ENCODE assay signal across 19 cellular contexts in the genomic region with DNA sequence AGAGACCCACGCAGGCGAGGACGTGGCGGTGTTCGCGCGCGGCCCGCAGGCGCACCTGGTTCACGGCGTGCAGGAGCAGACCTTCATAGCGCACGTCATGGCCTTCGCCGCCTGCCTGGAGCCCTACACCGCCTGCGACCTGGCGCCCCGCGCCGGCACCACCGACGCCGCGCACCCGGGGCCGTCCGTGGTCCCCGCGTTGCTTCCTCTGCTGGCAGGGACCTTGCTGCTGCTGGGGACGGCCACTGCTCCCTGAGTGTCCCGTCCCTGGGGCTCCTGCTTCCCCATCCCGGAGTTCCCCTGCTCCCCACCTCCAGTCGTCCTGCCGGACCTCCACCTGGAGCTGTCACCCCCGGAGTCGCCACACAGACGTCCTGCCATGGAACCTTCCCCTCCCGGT. TPM values are rescaled to one million over a fixed set of nuclear protein-coding genes. Genes with fewer than 3 reads are reported as not detected.
"Had no signal": no experiment of that assay in that cellular context is flagged by ENCODE, and none has a peak within 500 bp of the region (broad histone marks: within the 10 kb centered on the region; RNA-seq: fewer than 3 reads in every experiment).

No MANE protein-coding gene starts in this region.

RNA-seq across cellular contexts. Expression of a gene that starts 3.0 kb away (rescaled TPM):
- total RNA-seq: heart left ventricle; kidney epithelial cell; left ventricle myocardium inferior; lower leg skin; lung microvascular endothelial cell; mucosa of gallbladder; natural killer cell treated with Interleukin-12 subunit alpha and Interleukin-12 subunit beta and Interleukin-15 and Interleukin-18, amount 100 ng/mL, for 72 hours; osteocyte; posterior vena cava; psoas muscle; sigmoid colon; spleen; temporal lobe; tibial nerve; uterus had no signal
- polyA plus RNA-seq: heart left ventricle, immature natural killer cell, neural cell, psoas muscle, spleen had no signal

RNA-seq across cellular contexts. Expression of a gene that starts 31.1 kb away (rescaled TPM):
- total RNA-seq: heart left ventricle; kidney epithelial cell; left ventricle myocardium inferior; lower leg skin; lung microvascular endothelial cell; mucosa of gallbladder; natural killer cell treated with Interleukin-12 subunit alpha and Interleukin-12 subunit beta and Interleukin-15 and Interleukin-18, amount 100 ng/mL, for 72 hours; osteocyte; posterior vena cava; psoas muscle; sigmoid colon; spleen; temporal lobe; tibial nerve had no signal
- polyA plus RNA-seq: heart left ventricle, immature natural killer cell, neural cell, psoas muscle, small intestine, spleen had no signal

RNA-seq across cellular contexts. Expression of a gene that starts 46.3 kb away (rescaled TPM):
- total RNA-seq: heart left ventricle; kidney epithelial cell; left ventricle myocardium inferior; lower leg skin; lung microvascular endothelial cell; natural killer cell treated with Interleukin-12 subunit alpha and Interleukin-12 subunit beta and Interleukin-15 and Interleukin-18, amount 100 ng/mL, for 72 hours; osteocyte; posterior vena cava; psoas muscle; sigmoid colon; spleen; temporal lobe; tibial nerve; upper lobe of left lung; uterus had no signal
- polyA plus RNA-seq: heart left ventricle, immature natural killer cell, neural cell, spleen had no signal
